In the genomic region with DNA sequence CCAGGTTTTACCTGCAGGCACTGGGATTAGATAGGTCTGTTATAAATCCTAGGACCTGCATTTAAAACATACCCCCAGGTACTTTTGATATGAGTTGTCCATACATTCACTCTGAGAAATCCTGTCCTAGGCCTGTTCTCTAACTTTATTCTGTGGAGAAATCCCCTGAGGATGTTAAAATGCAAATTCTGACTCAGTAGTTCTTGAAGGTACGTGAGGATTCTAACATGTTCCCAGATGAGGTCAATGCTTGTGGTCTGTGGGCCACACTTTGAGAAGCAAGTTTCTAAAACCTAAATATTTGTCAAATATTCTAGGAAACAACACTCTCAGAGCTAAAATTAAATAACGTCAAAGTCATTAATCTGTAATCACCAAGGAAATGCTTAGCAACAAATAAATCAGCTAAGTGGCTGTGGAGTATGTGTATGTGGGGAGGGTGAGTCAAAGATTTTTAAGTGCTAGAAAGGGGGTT, we compare ENCODE assay signal across 22 cellular contexts.
DNase-seq lines count a peak whose midpoint lies in the region; ATAC-seq and TF ChIP-seq lines count a peak whose summit lies in the region.
"Had no signal": no experiment of that assay in that cellular context is flagged by ENCODE, and none has a peak within 500 bp of the region (broad histone marks: within the 10 kb centered on the region; RNA-seq: fewer than 3 reads in every experiment).

No MANE protein-coding gene starts in this region.

- no peaks in the 10 kb centered on the region for H3K9me3 ChIP-seq in testis
- H3K9me3 ChIP-seq: Caco-2, SK-N-SH had no signal

- DNase-seq in GM12865 (ENCODE audit: low read depth): peak; percentile 26
- DNase-seq in glomerular visceral epithelial cell (ENCODE audit: extremely low spot score): peak; percentile 16
- DNase-seq in SW 1271 (lab: John Stamatoyannopoulos, UW): no peak
- no peak for DNase-seq in 8988T
- DNase-seq in testis: no peak
- DNase-seq: Caco-2; CD4-positive, CD25-positive, alpha-beta regulatory T cell; HCEC 1CT; MM.1S; NCI-H1092; NCI-H1436 treated with DMSO at 0.1 percent for 48 hours; NCI-H2081; NCI-H2171 treated with DMSO at 0.1 percent for 48 hours; NCI-H446; NCI-H69; SHP77 treated with DMSO at 0.1 percent for 48 hours; SK-N-SH had no signal

- ATAC-seq in GM21390 (IDR thresholded peaks at IDR 0.05; ENCODE audit: unreplicated experiment): peak; percentile 58
- ATAC-seq in HG03378 (IDR thresholded peaks at IDR 0.05; ENCODE audit: unreplicated experiment): peak; percentile 43
- ATAC-seq in HG03159 (IDR thresholded peaks at IDR 0.05; ENCODE audit: unreplicated experiment): no peak
- ATAC-seq: GM23338 had no signal

- H3K4me1 ChIP-seq in testis: no peaks in the 10 kb centered on the region
- H3K4me1 ChIP-seq: Caco-2 had no signal

- no peak for TF ChIP-seq CTCF in GM12865 (IDR thresholded peaks at IDR 0.05; ENCODE audit: insufficient read depth, low read depth, low read length, missing control alignments)
- no peak for TF ChIP-seq CTCF in testis (IDR thresholded peaks at IDR 0.05)

- intact Hi-C loops in testis (cut with DNase I; ENCODE audit: low total_unique reads): no loop called here

- H3K27ac ChIP-seq in testis: no peak overlapping the region
- H3K27ac ChIP-seq: 22Rv1 had no signal

- H3K4me3 ChIP-seq in GM12865 (ENCODE audit: low read depth, low read length) (no peak overlapping the region), testis (no peak overlapping the region)
- H3K4me3 ChIP-seq: GM23338 had no signal

- H3K36me3 ChIP-seq in testis (ENCODE audit: low read depth, missing control alignments): no peaks in the 10 kb centered on the region

- H3K27me3 ChIP-seq in testis: no peaks in the 10 kb centered on the region

- no peak for TF ChIP-seq POLR2A in testis (IDR thresholded peaks at IDR 0.05)

- 77 to 83% methylated on average over 1 to 2 of the region's 2 CpGs for WGBS in testis, 2 donors

Comparison
In these comparisons a context has a peak if more than half of its experiments do, and no peak if none do; other contexts are left out.
1. DNase-seq: peak in GM12865 (single experiment) and glomerular visceral epithelial cell (single experiment); none in SW 1271 (0 of 2), 8988T (single experiment) and testis (single experiment).